In the genomic region with DNA sequence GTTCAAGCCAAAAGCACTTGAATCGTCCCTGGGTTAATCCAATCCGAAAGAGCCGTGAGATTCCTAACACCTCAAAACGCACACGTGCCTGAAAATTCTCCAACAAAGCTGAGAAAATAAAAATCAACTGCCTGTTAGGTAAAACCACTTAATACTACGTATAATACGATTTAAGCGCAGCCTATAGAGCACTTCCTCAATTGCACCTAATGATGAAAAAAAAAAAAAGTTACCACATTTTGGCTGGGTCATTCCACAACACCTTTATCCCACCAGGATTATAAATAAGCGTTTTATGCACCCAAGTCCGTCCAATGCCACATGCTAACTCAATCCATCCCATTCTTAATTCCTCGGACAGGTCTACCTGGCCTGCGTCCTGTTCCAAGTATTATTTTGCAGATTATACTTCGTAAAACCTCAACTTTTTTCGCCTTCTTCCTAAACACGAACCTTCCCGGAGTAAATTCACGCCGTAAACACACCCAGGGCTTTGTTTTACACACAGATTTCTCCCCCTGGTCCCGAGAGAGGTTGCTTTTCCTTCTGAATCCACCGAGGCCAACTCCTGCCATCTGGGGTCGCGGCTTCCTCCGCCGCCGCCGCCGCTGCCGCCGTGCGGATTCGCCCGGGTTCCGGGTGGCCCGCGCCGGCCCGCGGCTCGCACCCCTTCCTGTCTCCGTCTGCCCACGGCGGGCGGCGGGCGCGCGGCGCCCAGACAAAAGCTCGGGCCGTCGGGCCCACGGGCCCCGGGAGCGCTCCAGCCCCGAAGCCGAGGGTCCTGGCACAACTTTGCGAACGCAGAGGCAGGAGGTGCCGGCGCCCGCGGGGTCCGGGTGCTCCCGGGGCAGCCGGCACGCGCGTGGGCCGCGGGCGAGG, we compare ENCODE assay signal across 8 cellular contexts.
A peak's percentile ranks its signal among the peaks of the same experiment; 100 is the strongest.
DNase-seq lines count a peak whose midpoint lies in the region; ATAC-seq, FAIRE-seq and TF ChIP-seq lines count a peak whose summit lies in the region.

No MANE protein-coding gene starts in this region.

- 2% methylated on average over 59 of the region's 71 CpGs for WGBS in K562 (ENCODE audit: insufficient coverage, low coverage, missing lambda C conversion rate)
- WGBS in liver: 24% methylated on average over 71 of the region's 71 CpGs

- in situ Hi-C loops in K562 (cut with MboI): no loop called here

- peak overlapping the region; percentile 55; the same call in 1 of the 2 replicates for H2AFZ ChIP-seq in K562 (ENCODE audit: low read depth, low read length)

- peaks cover 52% of the 10 kb centered on the region for H3K79me2 ChIP-seq in K562 (ENCODE audit: control insufficient read depth, insufficient read depth, low read length)

- peak overlapping the region; percentile 91 for H3K4me2 ChIP-seq in K562 (ENCODE audit: insufficient read depth, low read length)

- H3K27ac ChIP-seq in K562 (ENCODE audit: extremely low read depth, low read depth, low read length) (peak overlapping the region; percentile 65), liver (ENCODE audit: low read depth in 1 of 2, low read length in 2 of 2) (no peak overlapping the region)

- ATAC-seq in GM19023 (IDR thresholded peaks at IDR 0.05; ENCODE audit: unreplicated experiment) (peak; percentile 7), HG03342 (IDR thresholded peaks at IDR 0.05; ENCODE audit: unreplicated experiment) (peak; percentile 7), K562 (no peak)

- H3K36me3 ChIP-seq in K562 (ENCODE audit: control insufficient read depth, insufficient read depth, low read length) (peaks cover 18% of the 10 kb centered on the region), liver (ENCODE audit: control insufficient read depth in 4 of 4, insufficient read depth in 3 of 4, low read depth in 1 of 4, low read length in 3 of 4) (no peaks in the 10 kb centered on the region)

- intact Hi-C loops in K562 (cut with micrococcal nuclease): no loop called here

- peak; percentile 66 for FAIRE-seq in K562 (lab: Jason Lieb, UNC)

- no peaks in the 10 kb centered on the region for H3K9me3 ChIP-seq in K562 (replicated peaks; ENCODE audit: control insufficient read depth, insufficient read depth, low read depth, low read length)
- no peaks in the 10 kb centered on the region for H3K9me3 ChIP-seq in liver (ENCODE audit: control insufficient read depth in 4 of 4, low read length in 3 of 4)

- DNase-seq in AG09309 (ENCODE audit: low read depth) (no peak), T follicular helper cell (ENCODE audit: low read depth) (peak; percentile 18), K562 (ENCODE audit: extremely low read depth in 1 of 4, low spot score in 3 of 4) (peak in 2 of 4 experiments; percentile 41), putamen (ENCODE audit: low spot score) (no peak)
- DNase-seq in stimulated activated CD8-positive, alpha-beta memory T cell treated with anti-CD3 and anti-CD28 coated beads, Interleukin-4, amount 100 ng/mL, for 24 hours (ENCODE audit: low read depth): peak; percentile 33

- peaks cover 15% of the 10 kb centered on the region for H4K20me1 ChIP-seq in K562 (replicated peaks; ENCODE audit: control insufficient read depth, insufficient read depth, low read length)

- POLR2A ChIA-PET in K562 (lab: Yijun Ruan, JAX): interaction anchor here (0.5 to 1.0 kb wide), 3 partner anchors 11 to 187 kb away, joined by 3 read pairs; no protein-coding TSS in a partner anchor

- no peak for TF ChIP-seq RAD21 in K562 (CRISPR knock-in tag; conservative IDR thresholded peaks at IDR 0.05 in 1 of 2, IDR thresholded peaks at IDR 0.05 in 1 of 2)
- no peak for TF ChIP-seq RAD21 in liver (IDR thresholded peaks at IDR 0.05)

- H3K27me3 ChIP-seq in K562 (ENCODE audit: control insufficient read depth in 2 of 2, insufficient read depth in 2 of 2, low read length in 2 of 2) (no peaks in the 10 kb centered on the region), liver (ENCODE audit: control insufficient read depth in 4 of 4, insufficient read depth in 4 of 4, low read length in 3 of 4) (no peaks in the 10 kb centered on the region)

- CTCF ChIA-PET in K562 (lab: Yijun Ruan, JAX; ENCODE audit: low intra/inter-chr PET ratio): interaction anchor here (0.6 kb wide), 2 partner anchors 104 to 548 kb away, joined by 3 to 4 read pairs; no protein-coding TSS in a partner anchor

- TF ChIP-seq POLR2A in K562 (conservative IDR thresholded peaks at IDR 0.05): no peak

- TSS peak; percentile 70 for BruUV-seq in K562 (replicated peaks; lab: Mats Ljungman, UMichigan)

- H3K4me3 ChIP-seq in AG09309 (ENCODE audit: control insufficient read depth, low read depth, low read length) (peak overlapping the region; percentile 47), K562 (peak overlapping the region; percentile 67), liver (ENCODE audit: low read depth in 1 of 3, low read length in 3 of 3) (peak overlapping the region in 2 of 3 donors; percentile 29 to 86)

- TF ChIP-seq CTCF in AG09309 (IDR thresholded peaks at IDR 0.05; ENCODE audit: control insufficient read depth, insufficient read depth, low read depth, low read length, missing control alignments) (no peak), K562 (IDR thresholded peaks at IDR 0.05 in 2 of 3, conservative IDR thresholded peaks at IDR 0.05 in 1 of 3; ENCODE audit: insufficient read depth in 2 of 3, low read depth in 1 of 3, low read length in 3 of 3) (no peak), liver (IDR thresholded peaks at IDR 0.05; ENCODE audit: low read depth, low read length, missing input control) (peak; percentile 4)

- H3K9me1 ChIP-seq in K562 (ENCODE audit: control insufficient read depth, insufficient read depth, low read length): no peaks in the 10 kb centered on the region

- TF ChIP-seq EP300 in K562 (IDR thresholded peaks at IDR 0.05; ENCODE audit: low read length): no peak

- H3K4me1 ChIP-seq in K562 (replicated peaks in 1 of 2; ENCODE audit: control insufficient read depth in 2 of 2, insufficient read depth in 2 of 2, low read length in 2 of 2): peaks cover 14 to 28% of the 10 kb centered on the region in 2 experiments
- H3K4me1 ChIP-seq in liver (ENCODE audit: control insufficient read depth in 4 of 4, insufficient read depth in 4 of 4, low read length in 3 of 4): peaks cover 3 to 11% (median 7%) of the 10 kb centered on the region in 4 donors

- H3K9ac ChIP-seq in K562 (ENCODE audit: insufficient read depth in 1 of 2, low read depth in 2 of 2, low read length in 2 of 2) (peak overlapping the region; percentile 84 to 97), liver (ENCODE audit: low read depth in 1 of 2, low read length in 2 of 2) (peak overlapping the region in 1 of 2 donors; percentile 17)

TF ChIP-seq in K562, 482 proteins besides CTCF, POLR2A, EP300 and RAD21 (continues in another document):
- TF ChIP-seq ARNT (IDR thresholded peaks at IDR 0.05) (0 out of 4 replicates have a peak, but pooled peaks of 1 of the 2 experiments have one; percentile 38), GATAD2B (IDR thresholded peaks at IDR 0.05; ENCODE audit: borderline replicate concordance) (peak; percentile 15; the same call in 1 of the 2 replicates), CREB1 (IDR thresholded peaks at IDR 0.05) (no peak), CREB1 (CRISPR knock-in tag; IDR thresholded peaks at IDR 0.05) (0 out of 2 replicates have a peak, but pooled peaks have one; percentile 19), STAG1 (CRISPR knock-in tag; IDR thresholded peaks at IDR 0.05; ENCODE audit: borderline replicate concordance) (no peak), ARID1B (IDR thresholded peaks at IDR 0.05) (no peak), FOXK2 (conservative IDR thresholded peaks at IDR 0.05 in 1 of 2, IDR thresholded peaks at IDR 0.05 in 1 of 2; ENCODE audit: low read depth in 2 of 2) (no peak), CHD1 (IDR thresholded peaks at IDR 0.05; ENCODE audit: low read length) (peak; percentile 68), ZBED1 (IDR thresholded peaks at IDR 0.05) (no peak), NFE2 (IDR thresholded peaks at IDR 0.05; ENCODE audit: low read depth) (0 out of 2 replicates have a peak, but pooled peaks have one; percentile 23), CCNT2 (IDR thresholded peaks at IDR 0.05; ENCODE audit: borderline replicate concordance, extremely low read depth, insufficient read length, low read depth, low read length) (peak; percentile 28), RNF2 (IDR thresholded peaks at IDR 0.05) (no peak), ZNF384 (IDR thresholded peaks at IDR 0.05; ENCODE audit: low read depth, low read length) (peak; percentile 63)

TF ChIP-seq in liver, 16 proteins besides CTCF, POLR2A, EP300 and RAD21:
- no peak for TF ChIP-seq FOXA1 (IDR thresholded peaks at IDR 0.05)
- TF ChIP-seq, protein P1, sequence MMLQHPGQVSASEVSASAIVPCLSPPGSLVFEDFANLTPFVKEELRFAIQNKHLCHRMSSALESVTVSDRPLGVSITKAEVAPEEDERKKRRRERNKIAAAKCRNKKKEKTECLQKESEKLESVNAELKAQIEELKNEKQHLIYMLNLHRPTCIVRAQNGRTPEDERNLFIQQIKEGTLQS (IDR thresholded peaks at IDR 0.05): no peak
- TF ChIP-seq JUND (IDR thresholded peaks at IDR 0.05): no peak
- TF ChIP-seq RXRA (IDR thresholded peaks at IDR 0.05): no peak
TF ChIP-seq in liver: peak in this region for 0.

Comparison
In these comparisons a context has a peak if more than half of its experiments do, and no peak if none do; other contexts are left out.
1. DNase-seq: peak in T follicular helper cell (single experiment) and stimulated activated CD8-positive, alpha-beta memory T cell treated with anti-CD3 and anti-CD28 coated beads, Interleukin-4, amount 100 ng/mL, for 24 hours (single experiment); none in AG09309 (single experiment) and putamen (single experiment).
2. Peak in every context shown above with its lines, with median percentiles within 50 percentile points of each other: H3K4me3 ChIP-seq.